In the genomic region with DNA sequence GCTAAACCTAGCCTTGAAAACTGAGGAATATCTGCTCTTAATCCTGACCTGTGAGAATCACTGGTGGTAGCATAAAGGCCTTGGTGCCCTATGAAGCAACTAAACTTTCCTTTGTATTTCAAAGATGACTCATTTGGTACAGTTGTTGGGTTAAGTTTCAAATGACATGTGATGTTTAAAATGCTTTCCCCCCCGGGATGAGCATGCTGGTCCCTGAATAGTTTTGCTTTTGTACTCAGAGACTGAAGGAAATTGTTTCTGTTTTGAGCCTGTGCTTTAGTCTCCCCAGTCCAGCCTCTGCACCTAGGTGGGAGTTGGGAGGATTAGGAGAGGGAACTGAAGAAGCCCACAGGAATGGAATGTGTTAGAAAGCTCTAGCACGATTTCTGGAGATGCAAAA, we compare ENCODE assay signal across 13 cellular contexts.
DNase-seq lines count a peak whose midpoint lies in the region; ATAC-seq and TF ChIP-seq lines count a peak whose summit lies in the region.
"Had no signal": no experiment of that assay in that cellular context is flagged by ENCODE, and none has a peak within 500 bp of the region (broad histone marks: within the 10 kb centered on the region; RNA-seq: fewer than 3 reads in every experiment).

No MANE protein-coding gene starts in this region.

- H3K4me1 Mint-ChIP-seq in WTC11: peaks cover 17% of the 10 kb centered on the region
- no peaks in the 10 kb centered on the region for H3K4me1 Mint-ChIP-seq in activated CD8-positive, alpha-beta memory T cell treated with anti-CD3 and anti-CD28 coated beads, Interleukin-2, amount 10 ng/mL, durations not matched to agents 7 days and 5 days
- no peaks in the 10 kb centered on the region for H3K4me1 Mint-ChIP-seq in stimulated activated memory B cell treated with anti-CD40 and anti-IgM and Interleukin-4, amounts not matched to agents 10 μg/mL and 1 μg/mL and 100 μg/mL, for 72 hours

- H3K36me3 ChIP-seq in mesendoderm (ENCODE audit: control insufficient read depth, insufficient read depth, low read length): no peaks in the 10 kb centered on the region
- H3K36me3 ChIP-seq in heart right ventricle: no peaks in the 10 kb centered on the region
- H3K36me3 ChIP-seq: pancreas had no signal

- peak; percentile 82 for DNase-seq in COLO829 (ENCODE audit: low spot score)
- no peak for DNase-seq in WTC11 (ENCODE audit: low spot score)
- DNase-seq in mesendoderm: peak; percentile 29
- DNase-seq in activated CD8-positive, alpha-beta memory T cell treated with anti-CD3 and anti-CD28 coated beads, Interleukin-2, amount 10 ng/mL, durations not matched to agents 7 days and 5 days: no peak
- no peak for DNase-seq in heart right ventricle
- DNase-seq in SKM-1 treated with dmso at 0.1 percent for 144 hours (lab: John Stamatoyannopoulos, UW; ENCODE audit: unreplicated experiment): no peak
- DNase-seq: C1 segment of cervical spinal cord; left cardiac atrium; NCI-H2029; pancreas; stimulated activated CD4-positive, alpha-beta T cell treated with anti-CD3 and anti-CD28 coated beads, Interleukin-2, amount 100 ng/mL, for 48 hours had no signal

- H2BK5ac ChIP-seq in mesendoderm (ENCODE audit: low read length): no peak overlapping the region

- no peak overlapping the region for H2BK120ac ChIP-seq in mesendoderm (ENCODE audit: low read depth, low read length)

- H3K4me1 ChIP-seq in mesendoderm (ENCODE audit: control insufficient read depth, low read depth, low read length) (peaks cover 5% of the 10 kb centered on the region), heart right ventricle (no peaks in the 10 kb centered on the region)
- H3K4me1 ChIP-seq: pancreas had no signal

- no peak overlapping the region for H3K18ac ChIP-seq in mesendoderm (ENCODE audit: low read length)

- no peaks in the 10 kb centered on the region for H3K27me3 Mint-ChIP-seq in WTC11 (ENCODE audit: low read depth)
- no peaks in the 10 kb centered on the region for H3K27me3 Mint-ChIP-seq in activated CD8-positive, alpha-beta memory T cell treated with anti-CD3 and anti-CD28 coated beads, Interleukin-2, amount 10 ng/mL, durations not matched to agents 7 days and 5 days
- H3K27me3 Mint-ChIP-seq in stimulated activated memory B cell treated with anti-CD40 and anti-IgM and Interleukin-4, amounts not matched to agents 10 μg/mL and 1 μg/mL and 100 μg/mL, for 72 hours: no peaks in the 10 kb centered on the region

- no peak overlapping the region for H4K5ac ChIP-seq in mesendoderm (ENCODE audit: low read length)

- no peaks in the 10 kb centered on the region for H3K79me2 ChIP-seq in mesendoderm (ENCODE audit: control insufficient read depth, insufficient read depth, low read length)

- no peak overlapping the region for H3K4me2 ChIP-seq in mesendoderm (ENCODE audit: low read length)

- no peak overlapping the region for H3K23ac ChIP-seq in mesendoderm (ENCODE audit: low read length)

- WGBS in mesendoderm (ENCODE audit: extremely low coverage, insufficient coverage, low lambda C conversion rate): no CpG with 5 or more reads among the region's 2 CpGs
- 22 to 52% methylated on average over 2 of the region's 2 CpGs for WGBS in heart right ventricle, 2 donors

- H3K79me1 ChIP-seq in mesendoderm (ENCODE audit: low read length): no peaks in the 10 kb centered on the region

- intact Hi-C loops in heart right ventricle (cut with DNase I): no loop called here

- no peak overlapping the region for H3K27ac Mint-ChIP-seq in WTC11
- no peak overlapping the region for H3K27ac Mint-ChIP-seq in activated CD8-positive, alpha-beta memory T cell treated with anti-CD3 and anti-CD28 coated beads, Interleukin-2, amount 10 ng/mL, durations not matched to agents 7 days and 5 days
- no peak overlapping the region for H3K27ac Mint-ChIP-seq in stimulated activated memory B cell treated with anti-CD40 and anti-IgM and Interleukin-4, amounts not matched to agents 10 μg/mL and 1 μg/mL and 100 μg/mL, for 72 hours

- H3K36me3 Mint-ChIP-seq in WTC11: no peaks in the 10 kb centered on the region
- no peaks in the 10 kb centered on the region for H3K36me3 Mint-ChIP-seq in activated CD8-positive, alpha-beta memory T cell treated with anti-CD3 and anti-CD28 coated beads, Interleukin-2, amount 10 ng/mL, durations not matched to agents 7 days and 5 days
- no peaks in the 10 kb centered on the region for H3K36me3 Mint-ChIP-seq in stimulated activated memory B cell treated with anti-CD40 and anti-IgM and Interleukin-4, amounts not matched to agents 10 μg/mL and 1 μg/mL and 100 μg/mL, for 72 hours

- H3K9me3 Mint-ChIP-seq in WTC11: 0 out of 2 replicates have a peak, but pooled peaks cover 6% of the 10 kb centered on the region
- no peaks in the 10 kb centered on the region for H3K9me3 Mint-ChIP-seq in activated CD8-positive, alpha-beta memory T cell treated with anti-CD3 and anti-CD28 coated beads, Interleukin-2, amount 10 ng/mL, durations not matched to agents 7 days and 5 days (ENCODE audit: low read depth)
- no peaks in the 10 kb centered on the region for H3K9me3 Mint-ChIP-seq in stimulated activated memory B cell treated with anti-CD40 and anti-IgM and Interleukin-4, amounts not matched to agents 10 μg/mL and 1 μg/mL and 100 μg/mL, for 72 hours

- H3K4me3 ChIP-seq in mesendoderm (ENCODE audit: low read length): no peak overlapping the region
- no peak overlapping the region for H3K4me3 ChIP-seq in heart right ventricle
- H3K4me3 ChIP-seq: pancreas had no signal

- POLR2A ChIA-PET in WTC11 (lab: Charles Lee): no interaction called here

- TF ChIP-seq CTCF in WTC11 (IDR thresholded peaks at IDR 0.05) (no peak), heart right ventricle (IDR thresholded peaks at IDR 0.05) (no peak)

- no peak overlapping the region for H3K4me3 Mint-ChIP-seq in WTC11
- H3K4me3 Mint-ChIP-seq in activated CD8-positive, alpha-beta memory T cell treated with anti-CD3 and anti-CD28 coated beads, Interleukin-2, amount 10 ng/mL, durations not matched to agents 7 days and 5 days: no peak overlapping the region
- H3K4me3 Mint-ChIP-seq in stimulated activated memory B cell treated with anti-CD40 and anti-IgM and Interleukin-4, amounts not matched to agents 10 μg/mL and 1 μg/mL and 100 μg/mL, for 72 hours: no peak overlapping the region

- ATAC-seq in HG03095 (IDR thresholded peaks at IDR 0.05; ENCODE audit: unreplicated experiment) (peak; percentile 33), WTC11 (peak; percentile 55), heart right ventricle (no peak)
- no peak for ATAC-seq in activated CD8-positive, alpha-beta memory T cell treated with anti-CD3 and anti-CD28 coated beads, Interleukin-2, amount 10 ng/mL, durations not matched to agents 7 days and 5 days
- no peak for ATAC-seq in stimulated activated memory B cell treated with anti-CD40 and anti-IgM and Interleukin-4, amounts not matched to agents 10 μg/mL and 1 μg/mL and 100 μg/mL, for 72 hours
- ATAC-seq: left cardiac atrium, pancreas had no signal

- no peak overlapping the region for H3K56ac ChIP-seq in mesendoderm (ENCODE audit: low read length)

- H2AK5ac ChIP-seq in mesendoderm (ENCODE audit: low read length): no peak overlapping the region

- no peak overlapping the region for H3K27ac ChIP-seq in mesendoderm (ENCODE audit: low read depth, low read length)
- no peak overlapping the region for H3K27ac ChIP-seq in heart right ventricle
- H3K27ac ChIP-seq: pancreas had no signal

- H3K4ac ChIP-seq in mesendoderm (ENCODE audit: low read depth, low read length): no peak overlapping the region

- peaks cover 0 to 2% (median 0%) of the 10 kb centered on the region in 11 donors for H3K9me3 ChIP-seq in heart right ventricle
- H3K9me3 ChIP-seq: pancreas had no signal

- CTCF ChIA-PET in WTC11 (lab: Charles Lee): no interaction called here
- CTCF ChIA-PET in activated CD8-positive, alpha-beta memory T cell treated with anti-CD3 and anti-CD28 coated beads, Interleukin-2, amount 10 ng/mL, durations not matched to agents 7 days and 5 days (lab: Charles Lee): no interaction called here

- H2BK15ac ChIP-seq in mesendoderm (replicated peaks; ENCODE audit: low read depth): no peak overlapping the region

- no peak overlapping the region for H3K9ac ChIP-seq in mesendoderm (ENCODE audit: low read length)

- no peak overlapping the region for H4K8ac ChIP-seq in mesendoderm (ENCODE audit: low read depth, low read length)

- H3K27me3 ChIP-seq in mesendoderm (ENCODE audit: insufficient read depth, low read length, poor library complexity): no peaks in the 10 kb centered on the region
- H3K27me3 ChIP-seq in heart right ventricle: no peaks in the 10 kb centered on the region
- H3K27me3 ChIP-seq: pancreas had no signal

TF ChIP-seq in WTC11, 78 proteins besides CTCF, POLR2A, EP300 and RAD21 (continues in another document):
- no peak for TF ChIP-seq ZNF396 (CRISPR knock-in tag; IDR thresholded peaks at IDR 0.05; ENCODE audit: borderline replicate concordance)
- TF ChIP-seq, protein P1, sequence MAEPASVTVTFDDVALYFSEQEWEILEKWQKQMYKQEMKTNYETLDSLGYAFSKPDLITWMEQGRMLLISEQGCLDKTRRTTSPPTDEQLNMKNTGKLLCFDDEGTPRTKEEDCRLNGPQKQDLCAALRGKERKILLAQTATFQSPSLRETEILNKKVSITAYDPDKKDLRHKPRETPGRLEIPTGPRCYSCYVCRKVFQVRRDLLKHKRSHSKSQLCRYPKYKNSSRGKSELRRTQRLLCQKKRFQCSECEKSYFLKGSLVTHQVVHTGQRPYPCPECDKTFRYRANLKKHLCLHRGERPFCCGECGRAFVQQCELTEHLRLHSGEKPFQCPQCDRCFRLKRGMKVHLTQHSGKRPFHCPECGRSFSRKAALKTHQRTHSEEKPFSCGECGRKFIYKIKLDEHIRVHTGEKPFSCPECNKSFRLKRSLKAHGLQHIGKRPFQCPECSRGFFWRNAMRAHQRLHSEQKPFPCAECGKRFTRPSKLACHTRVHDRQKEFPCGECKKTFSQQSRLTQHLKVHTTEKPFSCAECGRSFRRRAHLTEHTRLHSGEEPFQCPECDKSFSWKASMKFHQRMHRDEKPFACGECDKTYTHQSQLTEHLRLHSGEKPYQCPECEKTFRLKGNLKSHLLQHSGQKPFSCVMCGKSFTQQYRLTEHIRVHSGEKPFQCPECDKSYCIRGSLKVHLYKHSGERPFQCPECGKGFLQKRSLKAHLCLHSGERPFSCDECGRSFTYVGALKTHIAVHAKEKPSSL (CRISPR knock-in tag; conservative IDR thresholded peaks at IDR 0.05): no peak
- TF ChIP-seq NR1H2 (CRISPR knock-in tag; IDR thresholded peaks at IDR 0.05): no peak
- no peak for TF ChIP-seq ZNF317 (CRISPR knock-in tag; IDR thresholded peaks at IDR 0.05; ENCODE audit: borderline replicate concordance, low read depth)
- TF ChIP-seq ZNF416 (CRISPR knock-in tag; IDR thresholded peaks at IDR 0.05): no peak
- TF ChIP-seq CBFB (CRISPR knock-in tag; IDR thresholded peaks at IDR 0.05; ENCODE audit: low read depth): no peak
- no peak for TF ChIP-seq ZNF263 (CRISPR knock-in tag; IDR thresholded peaks at IDR 0.05; ENCODE audit: low read depth)

Comparison
In these comparisons a context has a peak if more than half of its experiments do, and no peak if none do; other contexts are left out.
1. DNase-seq: peak in COLO829 (single experiment) and mesendoderm (single experiment); none in WTC11 (single experiment), activated CD8-positive, alpha-beta memory T cell treated with anti-CD3 and anti-CD28 coated beads, Interleukin-2, amount 10 ng/mL, durations not matched to agents 7 days and 5 days (single experiment), heart right ventricle (0 of 2) and SKM-1 treated with dmso at 0.1 percent for 144 hours (single experiment).
2. ATAC-seq: peak in HG03095 (single experiment) and WTC11 (single experiment); none in activated CD8-positive, alpha-beta memory T cell treated with anti-CD3 and anti-CD28 coated beads, Interleukin-2, amount 10 ng/mL, durations not matched to agents 7 days and 5 days (single experiment), stimulated activated memory B cell treated with anti-CD40 and anti-IgM and Interleukin-4, amounts not matched to agents 10 μg/mL and 1 μg/mL and 100 μg/mL, for 72 hours (single experiment) and heart right ventricle (0 of 8).